10 cellular contexts compared by ENCODE assay signal in the genomic region with DNA sequence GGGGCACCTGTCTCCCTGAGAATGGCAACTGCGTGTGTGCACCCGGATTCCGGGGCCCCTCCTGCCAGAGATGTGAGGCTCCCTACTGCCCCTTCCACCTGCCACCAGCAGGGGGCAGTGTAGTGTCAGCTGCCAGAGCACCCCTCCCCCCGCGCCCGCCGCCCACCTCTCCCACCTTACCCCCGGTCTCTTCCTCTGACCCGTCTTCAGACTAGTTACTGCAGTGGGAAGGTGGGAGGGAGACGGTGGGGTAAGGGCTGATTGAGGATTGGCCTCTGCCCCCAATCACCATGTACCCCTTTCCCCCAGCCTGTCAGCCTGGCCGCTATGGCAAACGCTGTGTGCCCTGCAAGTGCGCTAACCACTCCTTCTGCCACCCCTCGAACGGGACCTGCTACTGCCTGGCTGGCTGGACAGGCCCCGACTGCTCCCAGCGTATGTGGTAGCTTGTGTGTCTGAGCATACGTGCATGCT. TPM values are rescaled to one million over a fixed set of nuclear protein-coding genes. Genes with fewer than 3 reads are reported as not detected.
DNase-seq lines count a peak whose midpoint lies in the region; ATAC-seq and FAIRE-seq lines count a peak whose summit lies in the region.
"Had no signal": no experiment of that assay in that cellular context is flagged by ENCODE, and none has a peak within 500 bp of the region (broad histone marks: within the 10 kb centered on the region; RNA-seq: fewer than 3 reads in every experiment).

No MANE protein-coding gene starts in this region.

- no peak for FAIRE-seq in RCC 7860 (lab: Jason Lieb, UNC)
- FAIRE-seq: G401.6 had no signal

- no peaks in the 10 kb centered on the region for H3K27me3 ChIP-seq in NT2/D1 (ENCODE audit: insufficient read depth, insufficient read length)
- no peaks in the 10 kb centered on the region for H3K27me3 ChIP-seq in right cardiac atrium (ENCODE audit: control insufficient read depth, insufficient read depth)

- H3K9me3 ChIP-seq in NT2/D1 (ENCODE audit: insufficient read depth, low read length) (peaks cover 13% of the 10 kb centered on the region; the same call in 1 of the 2 replicates), right cardiac atrium (ENCODE audit: control insufficient read depth, low read length) (no peaks in the 10 kb centered on the region)

- intact Hi-C loops in right cardiac atrium (cut with DNase I) (no loop called here), posterior vena cava (cut with DNase I) (no loop called here)

- H3K27ac ChIP-seq in right cardiac atrium (ENCODE audit: low read length), result no peak overlapping the region

- no peak overlapping the region for H3K4me3 ChIP-seq in NT2/D1 (ENCODE audit: insufficient read length, low read depth)
- H3K4me3 ChIP-seq in right cardiac atrium (ENCODE audit: low read length), result no peak overlapping the region

- DNase-seq in NCI-H2196 (lab: John Stamatoyannopoulos, UW; ENCODE audit: unreplicated experiment) (peak; percentile 35), NCI-H2196 treated with DMSO at 0.1 percent for 48 hours (lab: John Stamatoyannopoulos, UW; ENCODE audit: unreplicated experiment) (no peak), NT2/D1 (ENCODE audit: low read depth, low spot score) (peak; percentile 60), right cardiac atrium (peak in 2 of 3 donors; percentile 75 to 80), RCC 7860 (ENCODE audit: low spot score) (no peak), posterior vena cava (ENCODE audit: low spot score) (no peak)
- peak; percentile 48 for DNase-seq in activated T-helper 9 cell treated with anti-CD3 and anti-CD28 coated beads, Interleukin-2, amount 50 U/mL, for 16 hours (ENCODE audit: low read depth)
- peak in 2 of 3 donors; percentile 17 to 49 for DNase-seq in stimulated activated CD4-positive, alpha-beta T cell treated with anti-CD3 and anti-CD28 coated beads, TNF-alpha, amount 100 ng/mL, for 1 hour (ENCODE audit: low read depth in 3 of 3, low spot score in 1 of 3)

- H3K4me1 ChIP-seq in NT2/D1 (ENCODE audit: insufficient read depth, insufficient read length) (peaks cover 21% of the 10 kb centered on the region), right cardiac atrium (ENCODE audit: control insufficient read depth, insufficient read depth, low read length) (no peaks in the 10 kb centered on the region)

- 56% methylated on average over 18 of the region's 18 CpGs for WGBS in right cardiac atrium

- H3K36me3 ChIP-seq in NT2/D1 (ENCODE audit: insufficient read depth, insufficient read length, low read length), result peaks cover 76% of the 10 kb centered on the region

- ATAC-seq in right cardiac atrium, result peak in 1 of 2 donors; percentile 11

- H3K9ac ChIP-seq in NT2/D1 (ENCODE audit: insufficient read length, low read depth), result no peak overlapping the region

RNA-seq across cellular contexts. Expression of gene LRRC71, which starts 10.1 kb away (rescaled TPM):
- total RNA-seq in right cardiac atrium, result under 1 TPM in 1 of 4 donors, not detected in 3; 0.31 TPM
- polyA plus RNA-seq in right cardiac atrium, result 0.18 TPM
- not detected for total RNA-seq in posterior vena cava

RNA-seq across cellular contexts. Expression of gene PEAR1, which starts 16.8 kb away (rescaled TPM):
- total RNA-seq in right cardiac atrium (10 to 100 TPM in 1 of 4 donors, 1 to 10 TPM in 3; 6.6 to 10.3 (median 8.5) TPM), posterior vena cava (10 to 100 TPM; 14.5 to 14.6 TPM)
- 6.9 TPM for polyA plus RNA-seq in right cardiac atrium

RNA-seq across cellular contexts. Expression of gene NTRK1, which starts 49.7 kb away (rescaled TPM):
- total RNA-seq in right cardiac atrium (1 to 10 TPM; 1.3 to 4.2 (median 1.5) TPM), posterior vena cava (1 to 10 TPM; 3.5 to 3.9 TPM)
- polyA plus RNA-seq in right cardiac atrium, result 1.1 TPM
- total RNA-seq: dermis microvascular lymphatic vessel endothelial cell had no signal

RNA-seq across cellular contexts. Expression of gene INSRR, which starts 51.4 kb away (rescaled TPM):
- under 1 TPM; 0.03 to 0.06 (median 0.06) TPM for total RNA-seq in right cardiac atrium
- polyA plus RNA-seq in right cardiac atrium, result 0.07 TPM
- under 1 TPM; 0.19 to 0.23 TPM for total RNA-seq in posterior vena cava
- total RNA-seq: dermis microvascular lymphatic vessel endothelial cell had no signal

Comparison
In these comparisons a context has a peak if more than half of its experiments do, and no peak if none do; other contexts are left out.
1. DNase-seq: peak in NCI-H2196 (single experiment), NT2/D1 (single experiment), activated T-helper 9 cell treated with anti-CD3 and anti-CD28 coated beads, Interleukin-2, amount 50 U/mL, for 16 hours (single experiment), right cardiac atrium (2 of 3) and stimulated activated CD4-positive, alpha-beta T cell treated with anti-CD3 and anti-CD28 coated beads, TNF-alpha, amount 100 ng/mL, for 1 hour (2 of 3); none in NCI-H2196 treated with DMSO at 0.1 percent for 48 hours (single experiment), RCC 7860 (single experiment) and posterior vena cava (single experiment).